ENCODE assay signal across 18 cellular contexts in genomic region chr10:122587099-122587725, GRCh38. TPM values are rescaled to one million over a fixed set of nuclear protein-coding genes. Genes with fewer than 3 reads are reported as not detected.
"Had no signal": no experiment of that assay in that cellular context is flagged by ENCODE, and none has a peak within 500 bp of the region (broad histone marks: within the 10 kb centered on the region; RNA-seq: fewer than 3 reads in every experiment).

No MANE protein-coding gene starts in this region.

- DNase-seq: effector CD4-positive, alpha-beta T cell; foreskin melanocyte; head of caudate nucleus; left cardiac atrium; nephron progenitor cell; posterior cingulate gyrus; stimulated activated CD4-positive, alpha-beta T cell treated with anti-CD3 and anti-CD28 coated beads, Interleukin-2, amount 100 ng/mL, for 48 hours; stimulated activated naive CD4-positive, alpha-beta T cell treated with Interleukin-2 at 50 U/mL for 16 hours had no signal

- FAIRE-seq: kidney, urothelium cell line had no signal

- H3K79me2 ChIP-seq: hepatocyte had no signal

- H2AFZ ChIP-seq: hepatocyte had no signal

- H3K27me3 ChIP-seq: hepatocyte had no signal

- H3K27ac ChIP-seq: coronary artery, hepatocyte had no signal

- ATAC-seq: left cardiac atrium had no signal

- H3K4me3 ChIP-seq: coronary artery, hepatocyte, smooth muscle cell had no signal

- H3K4me2 ChIP-seq: hepatocyte, smooth muscle cell had no signal

RNA-seq across cellular contexts. Expression of gene DMBT1, which starts 26.7 kb away (rescaled TPM):
- total RNA-seq: dermis microvascular lymphatic vessel endothelial cell, left cardiac atrium, liver, lung microvascular endothelial cell, mononuclear cell, pulmonary artery endothelial cell, smooth muscle cell had no signal
- polyA plus RNA-seq: hepatocyte, smooth muscle cell had no signal
